Comparison of ENCODE assay signal across 8 cellular contexts in the genomic region with DNA sequence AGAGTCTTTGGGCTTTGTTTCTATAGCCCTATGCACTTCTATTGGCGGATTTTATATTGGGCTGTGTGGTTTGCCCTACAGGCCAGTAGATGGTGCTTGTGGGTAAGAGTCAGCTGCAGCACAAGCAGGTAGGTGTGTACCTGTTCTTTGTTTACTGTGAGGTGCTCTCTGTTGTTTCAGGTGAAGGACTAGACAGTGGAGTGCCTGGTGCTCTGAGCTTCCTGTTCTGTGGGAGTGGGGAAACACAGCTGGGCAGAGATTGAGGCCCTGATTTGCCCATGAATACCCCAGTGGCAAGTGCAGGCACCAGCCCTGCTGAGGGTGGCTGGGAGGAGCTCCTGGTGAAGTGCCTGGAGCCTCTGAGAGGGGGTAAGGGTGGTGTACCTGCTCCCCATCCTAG. TPM values are rescaled to one million over a fixed set of nuclear protein-coding genes. Genes with fewer than 3 reads are reported as not detected.
DNase-seq lines count a peak whose midpoint lies in the region; ATAC-seq, FAIRE-seq and TF ChIP-seq lines count a peak whose summit lies in the region.

No MANE protein-coding gene starts in this region.

- H3K27ac Mint-ChIP-seq in WTC11 = no peak overlapping the region
- no peak overlapping the region for H3K27ac Mint-ChIP-seq in activated CD8-positive, alpha-beta T cell treated with anti-CD3 and anti-CD28 coated beads for 36 hours
- no peak overlapping the region for H3K27ac Mint-ChIP-seq in CD8-positive, alpha-beta memory T cell

- H3K9me3 Mint-ChIP-seq in WTC11 = peaks cover 10% of the 10 kb centered on the region
- no peaks in the 10 kb centered on the region for H3K9me3 Mint-ChIP-seq in activated CD8-positive, alpha-beta T cell treated with anti-CD3 and anti-CD28 coated beads for 36 hours
- peaks cover 0 to 5% (median 0%) of the 10 kb centered on the region in 5 donors for H3K9me3 Mint-ChIP-seq in CD8-positive, alpha-beta memory T cell

- H3K9ac ChIP-seq in HepG2 (ENCODE audit: insufficient read depth, low read depth, low read length) = no peak overlapping the region

- no peaks in the 10 kb centered on the region for H3K9me3 ChIP-seq in HepG2 (ENCODE audit: low read length)
- H3K9me3 ChIP-seq in CD8-positive, alpha-beta memory T cell (ENCODE audit: low read length) = no peaks in the 10 kb centered on the region

- DNase-seq in NCI-H1105 treated with DMSO at 0.1 percent for 48 hours (lab: John Stamatoyannopoulos, UW) = peak; percentile 22
- DNase-seq in NCI-H1105 (lab: John Stamatoyannopoulos, UW) = no peak
- DNase-seq in WTC11 (ENCODE audit: low spot score) = peak; percentile 42
- DNase-seq in HepG2 (ENCODE audit: low spot score) = peak; percentile 50
- DNase-seq in activated CD8-positive, alpha-beta T cell treated with anti-CD3 and anti-CD28 coated beads for 36 hours = no peak
- DNase-seq in CD8-positive, alpha-beta memory T cell = no peak

- H3K4me3 Mint-ChIP-seq in WTC11 = no peak overlapping the region
- H3K4me3 Mint-ChIP-seq in activated CD8-positive, alpha-beta T cell treated with anti-CD3 and anti-CD28 coated beads for 36 hours = no peak overlapping the region
- no peak overlapping the region for H3K4me3 Mint-ChIP-seq in CD8-positive, alpha-beta memory T cell

- peaks cover 9% of the 10 kb centered on the region for H3K36me3 Mint-ChIP-seq in WTC11
- no peaks in the 10 kb centered on the region for H3K36me3 Mint-ChIP-seq in activated CD8-positive, alpha-beta T cell treated with anti-CD3 and anti-CD28 coated beads for 36 hours (ENCODE audit: low read depth)
- no peaks in the 10 kb centered on the region for H3K36me3 Mint-ChIP-seq in CD8-positive, alpha-beta memory T cell

- CTCF ChIA-PET in WTC11 (lab: Charles Lee) (interaction anchor here (0.5 to 1.9 kb wide), 24 partner anchors 10 to 538 kb away, joined by 3 to 9 read pairs (median 4); a partner anchor contains a TSS), HepG2 (lab: Yijun Ruan, JAX; ENCODE audit: low intra/inter-chr PET ratio, low total read pairs) (interaction anchor here (1.1 to 2.1 kb wide), 4 partner anchors 15 to 289 kb away, joined by 3 to 26 read pairs (median 7); no protein-coding TSS in a partner anchor)
- CTCF ChIA-PET in activated CD8-positive, alpha-beta T cell treated with anti-CD3 and anti-CD28 coated beads for 36 hours (lab: Charles Lee) = no interaction called here
- CTCF ChIA-PET in CD8-positive, alpha-beta memory T cell (lab: Charles Lee) = no interaction called here

- TF ChIP-seq POLR2A in HepG2 (IDR thresholded peaks at IDR 0.05; ENCODE audit: insufficient read depth in 1 of 2, low read depth in 2 of 2, low read length in 2 of 2) = no peak

- TF ChIP-seq EP300 in HepG2 (IDR thresholded peaks at IDR 0.05; ENCODE audit: low read depth in 2 of 2, low read length in 2 of 2) (no peak), HepG2 (CRISPR knock-in tag; IDR thresholded peaks at IDR 0.05; ENCODE audit: borderline replicate concordance) (no peak)

- no peak overlapping the region for H3K27ac ChIP-seq in HepG2 (ENCODE audit: extremely low read length, insufficient read depth, low read length)
- H3K27ac ChIP-seq in CD8-positive, alpha-beta memory T cell (ENCODE audit: low read depth, low read length) = no peak overlapping the region

- POLR2A ChIA-PET in WTC11 (lab: Charles Lee) = interaction anchor here (1.1 kb wide), 1 partner anchor 9 kb away, joined by 6 read pairs; no protein-coding TSS in a partner anchor
- POLR2A ChIA-PET in HepG2 (lab: Yijun Ruan, JAX) = no interaction called here
- POLR2A ChIA-PET in activated CD8-positive, alpha-beta T cell treated with anti-CD3 and anti-CD28 coated beads for 36 hours (lab: Charles Lee) = no interaction called here
- POLR2A ChIA-PET in CD8-positive, alpha-beta memory T cell (lab: Charles Lee) = no interaction called here

- no peaks in the 10 kb centered on the region for H4K20me1 ChIP-seq in HepG2 (ENCODE audit: insufficient read depth, low read length)

- H2AFZ ChIP-seq in HepG2 (ENCODE audit: low read length) = no peak overlapping the region

- no peak overlapping the region for H3K4me3 ChIP-seq in HepG2 (replicated peaks in 1 of 3; ENCODE audit: insufficient read depth in 1 of 3, low read depth in 2 of 3, low read length in 3 of 3)
- no peak overlapping the region for H3K4me3 ChIP-seq in CD8-positive, alpha-beta memory T cell (ENCODE audit: low read length)

- BruUV-seq in HepG2 (replicated peaks; lab: Mats Ljungman, UMichigan) = no TSS peak

- peak; percentile 62 for TF ChIP-seq RAD21 in HepG2 (CRISPR knock-in tag; IDR thresholded peaks at IDR 0.05)

- no peaks in the 10 kb centered on the region for H3K36me3 ChIP-seq in HepG2 (replicated peaks in 1 of 2; ENCODE audit: control insufficient read depth in 1 of 2, insufficient read depth in 2 of 2, low read length in 2 of 2)
- no peaks in the 10 kb centered on the region for H3K36me3 ChIP-seq in CD8-positive, alpha-beta memory T cell (ENCODE audit: insufficient read depth, low read length)

- peaks cover 0 to 3% of the 10 kb centered on the region in 2 experiments; a peak in 1 of 5 replicates for H3K27me3 ChIP-seq in HepG2 (ENCODE audit: control insufficient read depth in 1 of 2, insufficient read depth in 2 of 2, low read length in 2 of 2)
- no peaks in the 10 kb centered on the region for H3K27me3 ChIP-seq in CD8-positive, alpha-beta memory T cell (ENCODE audit: insufficient read depth, low read length, poor library complexity, severe bottlenecking)

- H3K4me1 ChIP-seq in HepG2 (ENCODE audit: insufficient read depth, low read length) = no peaks in the 10 kb centered on the region
- H3K4me1 ChIP-seq in CD8-positive, alpha-beta memory T cell (ENCODE audit: insufficient read depth, low read length) = no peaks in the 10 kb centered on the region

- no peaks in the 10 kb centered on the region; the same call in none of the 2 replicates for H3K27me3 Mint-ChIP-seq in WTC11 (ENCODE audit: low read depth)
- H3K27me3 Mint-ChIP-seq in activated CD8-positive, alpha-beta T cell treated with anti-CD3 and anti-CD28 coated beads for 36 hours = peaks cover 23% of the 10 kb centered on the region
- H3K27me3 Mint-ChIP-seq in CD8-positive, alpha-beta memory T cell = peaks cover 4 to 43% of the 10 kb centered on the region in 2 donors

- WGBS in HepG2 (ENCODE audit: low lambda C conversion rate) = 0% methylated on average over 1 of the region's 1 CpG

- intact Hi-C loops in HepG2 (cut with micrococcal nuclease; ENCODE audit: unreplicated experiment) = loop anchor here (1.0 kb wide), 2 partner anchors 256 to 289 kb away; no protein-coding TSS in a partner anchor
- intact Hi-C loops in activated CD8-positive, alpha-beta T cell treated with anti-CD3 and anti-CD28 coated beads for 36 hours (cut with micrococcal nuclease) = no loop called here

- FAIRE-seq in HepG2 (lab: Jason Lieb, UNC) = peak; percentile 30

- in situ Hi-C loops in HepG2 (cut with HindIII; ENCODE audit: extremely low pct_ligation_motif_present, low pct_unique_long_range_greater_than_20kb) = no loop called here

- TF ChIP-seq CTCF in WTC11 (IDR thresholded peaks at IDR 0.05) (peak; percentile 49; the same call in 1 of the 2 replicates), HepG2 (CRISPR knock-in tag; IDR thresholded peaks at IDR 0.05) (peak; percentile 79)
- TF ChIP-seq CTCF in activated CD8-positive, alpha-beta T cell treated with anti-CD3 and anti-CD28 coated beads for 36 hours (IDR thresholded peaks at IDR 0.05) = no peak

- H3K79me2 ChIP-seq in HepG2 (ENCODE audit: insufficient read depth, low read length) = no peaks in the 10 kb centered on the region

- peak; percentile 67 for ATAC-seq in HG03565 (IDR thresholded peaks at IDR 0.05; ENCODE audit: unreplicated experiment)
- ATAC-seq in WTC11 = peak; percentile 100
- peak; percentile 100 for ATAC-seq in HepG2
- ATAC-seq in HG03108 (IDR thresholded peaks at IDR 0.05; ENCODE audit: unreplicated experiment) = no peak
- no peak for ATAC-seq in activated CD8-positive, alpha-beta T cell treated with anti-CD3 and anti-CD28 coated beads for 36 hours

- no peak overlapping the region for H3K4me2 ChIP-seq in HepG2 (ENCODE audit: low read depth, low read length)

- H3K4me1 Mint-ChIP-seq in WTC11 = no peaks in the 10 kb centered on the region
- H3K4me1 Mint-ChIP-seq in activated CD8-positive, alpha-beta T cell treated with anti-CD3 and anti-CD28 coated beads for 36 hours (ENCODE audit: low read depth) = no peaks in the 10 kb centered on the region
- H3K4me1 Mint-ChIP-seq in CD8-positive, alpha-beta memory T cell = no peaks in the 10 kb centered on the region

TF ChIP-seq in WTC11, 78 proteins besides CTCF, POLR2A, EP300 and RAD21:
- peak; percentile 79 for TF ChIP-seq FOXK1 (CRISPR knock-in tag; IDR thresholded peaks at IDR 0.05)
- no peak for TF ChIP-seq ELF4 (CRISPR knock-in tag; IDR thresholded peaks at IDR 0.05; ENCODE audit: low read depth)

RNA-seq across cellular contexts. Expression of a gene that starts 26.3 kb away (rescaled TPM):
- total RNA-seq in WTC11 (2021) (0.15 to 0.73 TPM (median 0.48 TPM) in 3 replicates), HepG2 (2016; rRNA removed; fragmentation: Illumina TruSeq; extraction: Trizol) (0.11 TPM in 1 of 2 replicates, not detected in the other)
- not detected in 2 replicates for total RNA-seq in HepG2 (2016; cell fraction: cytosol; rRNA removed; fragmentation: Illumina TruSeq; extraction: Trizol; ENCODE audit: low read depth)
- total RNA-seq in HepG2 (2016; cell fraction: insoluble cytoplasmic fraction; rRNA removed; fragmentation: Illumina TruSeq; extraction: Trizol) = 0.09 and 0.21 TPM in 2 replicates
- not detected in 2 replicates for total RNA-seq in HepG2 (2016; cell fraction: membrane; rRNA removed; fragmentation: Illumina TruSeq; extraction: Trizol)
- total RNA-seq in HepG2 (2016; cell fraction: nucleus; rRNA removed; fragmentation: Illumina TruSeq; extraction: Trizol) = not detected in 2 replicates
- 0.04 and 0.11 TPM in 2 replicates for polyA plus RNA-seq in HepG2 (2011; rRNA removed)
- 0.03 TPM in 1 of 2 replicates, not detected in the other for polyA plus RNA-seq in HepG2 (2011; cell fraction: cytosol; rRNA removed)
- 0.09 TPM in 1 of 2 replicates, not detected in the other for polyA plus RNA-seq in HepG2 (2011; cell fraction: nucleus; rRNA removed)
- polyA plus RNA-seq in HepG2 (2012) = 0.21 TPM in 1 of 2 replicates, not detected in the other
- polyA plus RNA-seq in HepG2 (2016; cell fraction: cytosol; fragmentation: Illumina TruSeq; extraction: Trizol; ENCODE audit: low read depth) = not detected in 2 replicates
- not detected in 2 replicates for polyA plus RNA-seq in HepG2 (2016; cell fraction: insoluble cytoplasmic fraction; fragmentation: Illumina TruSeq; extraction: Trizol; ENCODE audit: low read depth)
- not detected in 2 replicates for polyA plus RNA-seq in HepG2 (2016; cell fraction: membrane; fragmentation: Illumina TruSeq; extraction: Trizol; ENCODE audit: low read depth)
- polyA plus RNA-seq in HepG2 (2016; cell fraction: nucleus; fragmentation: Illumina TruSeq; extraction: Trizol; ENCODE audit: insufficient read depth, low read depth) = not detected in 2 replicates
- polyA minus RNA-seq in HepG2 (2011; rRNA and poly(A)+ RNA removed; ENCODE audit: low replicate concordance) = not detected in 2 replicates
- not detected in 2 replicates for polyA minus RNA-seq in HepG2 (2011; cell fraction: cytosol; rRNA and poly(A)+ RNA removed)
- polyA minus RNA-seq in HepG2 (2011; cell fraction: nucleus; rRNA and poly(A)+ RNA removed) = 0.52 TPM in 1 of 2 replicates, not detected in the other
- not detected for total RNA-seq in activated CD8-positive, alpha-beta T cell treated with anti-CD3 and anti-CD28 coated beads for 36 hours
- total RNA-seq in CD8-positive, alpha-beta memory T cell = not detected
- not detected for polyA plus RNA-seq in CD8-positive, alpha-beta memory T cell

Comparison
In these comparisons a context has a peak if more than half of its experiments do, and no peak if none do; other contexts are left out.
1. DNase-seq: peak in NCI-H1105 treated with DMSO at 0.1 percent for 48 hours (single experiment), WTC11 (single experiment) and HepG2 (single experiment); none in NCI-H1105 (single experiment), activated CD8-positive, alpha-beta T cell treated with anti-CD3 and anti-CD28 coated beads for 36 hours (single experiment) and CD8-positive, alpha-beta memory T cell (0 of 5).
2. ATAC-seq: peak in HG03565 (single experiment), WTC11 (single experiment) and HepG2 (single experiment); none in HG03108 (single experiment) and activated CD8-positive, alpha-beta T cell treated with anti-CD3 and anti-CD28 coated beads for 36 hours (single experiment).
3. CTCF ChIA-PET loops: an anchor here in WTC11 (0.5 to 1.9 kb wide) and HepG2 (1.1 to 2.1 kb wide); none called in activated CD8-positive, alpha-beta T cell treated with anti-CD3 and anti-CD28 coated beads for 36 hours and CD8-positive, alpha-beta memory T cell.